8 cellular contexts compared by ENCODE assay signal in genomic region chr7:149714081-149714909, GRCh38. TPM values are rescaled to one million over a fixed set of nuclear protein-coding genes. Genes with fewer than 3 reads are reported as not detected.
A peak's percentile ranks its signal among the peaks of the same experiment; 100 is the strongest.
DNase-seq lines count a peak whose midpoint lies in the region; ATAC-seq and TF ChIP-seq lines count a peak whose summit lies in the region.

No MANE protein-coding gene starts in this region.

- H3K9ac ChIP-seq in colonic mucosa (ENCODE audit: low read depth in 2 of 2, low read length in 2 of 2): peak overlapping the region; percentile 10 to 14

- H3K4me3 ChIP-seq in AG04450 (ENCODE audit: low read depth, low read length): peak overlapping the region; percentile 77
- peak overlapping the region; percentile 66 for H3K4me3 ChIP-seq in colonic mucosa

- H3K9me3 ChIP-seq in AG04450 (ENCODE audit: control insufficient read depth, insufficient read depth, low read length): peaks cover 37% of the 10 kb centered on the region
- peaks cover 7% of the 10 kb centered on the region for H3K9me3 ChIP-seq in colonic mucosa

- H3K27ac ChIP-seq in AG04450 (ENCODE audit: low read depth, low read length) (no peak overlapping the region), colonic mucosa (no peak overlapping the region)

- H3K4me1 ChIP-seq in colonic mucosa: no peaks in the 10 kb centered on the region

- H3K36me3 ChIP-seq in colonic mucosa: no peaks in the 10 kb centered on the region

- POLR2A ChIA-PET in AG04450 (lab: Yijun Ruan, JAX): interaction anchor here (0.7 kb wide), 1 partner anchor 34 kb away, joined by 3 read pairs; no protein-coding TSS in a partner anchor

- ATAC-seq in GM18907 (IDR thresholded peaks at IDR 0.05; ENCODE audit: unreplicated experiment) (peak; percentile 90), HG03159 (IDR thresholded peaks at IDR 0.05; ENCODE audit: unreplicated experiment) (peak; percentile 88), left colon (peak; percentile 99)

- H3K27me3 ChIP-seq in AG04450 (ENCODE audit: control insufficient read depth, insufficient read depth, low read length) (no peaks in the 10 kb centered on the region), colonic mucosa (no peaks in the 10 kb centered on the region)

- DNase-seq in AG04450 (ENCODE audit: low read depth, low spot score): peak; percentile 59
- DNase-seq in NCI-H446 (lab: John Stamatoyannopoulos, UW): peak; percentile 67 to 95
- peak; percentile 95 for DNase-seq in activated CD4-positive, alpha-beta T cell treated with anti-CD3 and anti-CD28 coated beads for 48 hours
- DNase-seq in colonic mucosa: peak; percentile 91
- DNase-seq in left colon: peak; percentile 78 to 92
- peak; percentile 87 to 94 for DNase-seq in stimulated activated CD4-positive, alpha-beta T cell treated with anti-CD3 and anti-CD28 coated beads, Interleukin-1b, Interleukin-23, amount 100 ng/mL, for 1 hour (ENCODE audit: low read depth in 2 of 2)

- TF ChIP-seq CTCF in AG04450 (IDR thresholded peaks at IDR 0.05; ENCODE audit: low read depth, low read length): no peak
- no peak for TF ChIP-seq CTCF in colonic mucosa (IDR thresholded peaks at IDR 0.05)

- intact Hi-C loops in colonic mucosa (cut with DNase I): no loop called here
- intact Hi-C loops in left colon (cut with DNase I, micrococcal nuclease): no loop called here

- CTCF ChIA-PET in AG04450 (lab: Charles Lee): interaction anchor here (1.5 kb wide), 1 partner anchor 28 kb away, joined by 4 read pairs; no protein-coding TSS in a partner anchor

RNA-seq across cellular contexts. Expression of gene ZNF467, which starts 59.1 kb away (rescaled TPM):
- 0.14 and 0.32 TPM in 2 replicates for polyA plus RNA-seq in AG04450 (2011; rRNA removed)
- 0.28 and 0.48 TPM in 2 replicates for polyA minus RNA-seq in AG04450 (2011; rRNA and poly(A)+ RNA removed)
- total RNA-seq in colonic mucosa: 1 to 10 TPM; 2.5 to 5.0 TPM
- 1 to 10 TPM; 1.5 to 6.0 TPM for total RNA-seq in left colon
